Comparison of ENCODE assay signal across 9 cellular contexts in genomic region chr12:27525373-27525772, GRCh38. TPM values are rescaled to one million over a fixed set of nuclear protein-coding genes. Genes with fewer than 3 reads are reported as not detected.
DNase-seq lines count a peak whose midpoint lies in the region; TF ChIP-seq lines count a peak whose summit lies in the region.
"Had no signal": no experiment of that assay in that cellular context is flagged by ENCODE, and none has a peak within 500 bp of the region (broad histone marks: within the 10 kb centered on the region; RNA-seq: fewer than 3 reads in every experiment).

No MANE protein-coding gene starts in this region.

- H3K36me3 ChIP-seq in OCI-LY7 (ENCODE audit: insufficient read depth, low read length), result no peaks in the 10 kb centered on the region
- H3K36me3 ChIP-seq in neuron (ENCODE audit: insufficient read depth, low read length), result no peaks in the 10 kb centered on the region

- CTCF ChIA-PET in OCI-LY7 (lab: Charles Lee; ENCODE audit: unreplicated experiment), result no interaction called here

- DNase-seq in COLO829 (ENCODE audit: low spot score), result peak; percentile 64
- DNase-seq in OCI-LY7 (ENCODE audit: low spot score), result no peak
- peak; percentile 83 for DNase-seq in epithelial cell of esophagus (ENCODE audit: low read depth)
- DNase-seq in NCI-H2196 treated with DMSO at 0.1 percent for 48 hours (lab: John Stamatoyannopoulos, UW; ENCODE audit: unreplicated experiment), result no peak
- DNase-seq in posterior cingulate gyrus, result no peak
- no peak for DNase-seq in epidermal melanocyte (ENCODE audit: insufficient read length, low spot score)
- DNase-seq in MV-4-11 (lab: John Stamatoyannopoulos, UW), result no peak

- H3K27me3 ChIP-seq in neuron (ENCODE audit: insufficient read depth, low read length), result no peaks in the 10 kb centered on the region

- H2AFZ ChIP-seq in OCI-LY7 (ENCODE audit: low read length) (peak overlapping the region; percentile 97; the same call in 1 of the 2 replicates), neuron (ENCODE audit: low read depth, low read length) (peak overlapping the region; percentile 91)

- no peak overlapping the region for H3K27ac ChIP-seq in OCI-LY7 (ENCODE audit: low read depth, low read length, poor library complexity, severe bottlenecking)

- H3K9me2 ChIP-seq in OCI-LY7 (ENCODE audit: insufficient read depth, low read length), result no peaks in the 10 kb centered on the region

- H3K4me3 ChIP-seq in OCI-LY7 (ENCODE audit: low read depth, low read length, poor library complexity, severe bottlenecking) (peak overlapping the region; percentile 88), epithelial cell of esophagus (ENCODE audit: low read length) (peak overlapping the region; percentile 87), neuron (ENCODE audit: low read length) (peak overlapping the region; percentile 75)
- H3K4me3 ChIP-seq: K562 had no signal

- peaks cover 8% of the 10 kb centered on the region; the same call in 1 of the 2 replicates for H3K79me2 ChIP-seq in OCI-LY7 (ENCODE audit: insufficient read depth, low read depth, low read length)

- H3K9me3 ChIP-seq in OCI-LY7 (ENCODE audit: low read length) (no peaks in the 10 kb centered on the region), neuron (ENCODE audit: low read length) (no peaks in the 10 kb centered on the region)

- intact Hi-C loops in OCI-LY7 (cut with micrococcal nuclease; ENCODE audit: unreplicated experiment) (loop anchor here (2.0 kb wide), 1 partner anchor 127 kb away; no protein-coding TSS in a partner anchor), posterior cingulate gyrus (cut with DNase I) (no loop called here)

- POLR2A ChIA-PET in OCI-LY7 (lab: Charles Lee), result interaction anchor here (0.6 to 0.9 kb wide), 2 partner anchors 11 to 1688 kb away, joined by 4 to 6 read pairs; no protein-coding TSS in a partner anchor

- peaks cover 23% of the 10 kb centered on the region for H3K4me1 ChIP-seq in OCI-LY7 (ENCODE audit: insufficient read depth, low read length, poor library complexity, severe bottlenecking)
- H3K4me1 ChIP-seq in neuron (ENCODE audit: insufficient read depth, low read length), result peaks cover 15% of the 10 kb centered on the region

- no peaks in the 10 kb centered on the region for H4K20me1 ChIP-seq in OCI-LY7 (ENCODE audit: insufficient read depth, low read length)

- no TSS peak for BruUV-seq in OCI-LY7 (replicated peaks; lab: Mats Ljungman, UMichigan)

- peak overlapping the region; percentile 82 for H3K4me2 ChIP-seq in OCI-LY7 (ENCODE audit: low read length)

- TF ChIP-seq CTCF in OCI-LY7 (conservative IDR thresholded peaks at IDR 0.05; ENCODE audit: low read length) (no peak), epithelial cell of esophagus (IDR thresholded peaks at IDR 0.05; ENCODE audit: insufficient read depth, low read depth, low read length, missing control alignments) (no peak)

RNA-seq across cellular contexts. Expression of gene PPFIBP1, which starts 1.4 kb away (rescaled TPM):
- total RNA-seq in OCI-LY7 (2014; rRNA removed; shearing (Covaris generic)), result 7.3 and 12.7 TPM in 2 replicates
- 12.1 and 14.6 TPM in 2 replicates for total RNA-seq in OCI-LY7 (2022)

Comparison
In these comparisons a context has a peak if more than half of its experiments do, and no peak if none do; other contexts are left out.
1. DNase-seq: peak in COLO829 (single experiment) and epithelial cell of esophagus (single experiment); none in OCI-LY7 (single experiment), NCI-H2196 treated with DMSO at 0.1 percent for 48 hours (single experiment), posterior cingulate gyrus (0 of 10), epidermal melanocyte (single experiment) and MV-4-11 (single experiment).
2. Peak in every context shown above with its lines, with median percentiles within 50 percentile points of each other: H3K4me3 ChIP-seq.